Comparison of ENCODE assay signal across 1 cellular context in genomic region chr22:41541484-41541883, GRCh38.
TF ChIP-seq lines count a peak whose summit lies in the region.

No MANE protein-coding gene starts in this region.

TF ChIP-seq in HEK293, 187 proteins besides CTCF, POLR2A, EP300 and RAD21:
- TF ChIP-seq SCRT1 (tag by site-specific recombination; IDR thresholded peaks at IDR 0.05; ENCODE audit: borderline replicate concordance) (no peak), ZNF692 (tag by site-specific recombination; IDR thresholded peaks at IDR 0.05) (peak; percentile 62; the same call in 1 of the 2 replicates)
